ENCODE assay signal across 13 cellular contexts in genomic region chr18:5962362-5962761, GRCh38.
"Had no signal": no experiment of that assay in that cellular context is flagged by ENCODE, and none has a peak within 500 bp of the region (broad histone marks: within the 10 kb centered on the region; RNA-seq: fewer than 3 reads in every experiment).

No MANE protein-coding gene starts in this region.

- H3K36me3 ChIP-seq: spleen, transverse colon had no signal

- H3K4me1 ChIP-seq: spleen had no signal

- H3K9me3 ChIP-seq: spleen, transverse colon had no signal

- H3K36me3 Mint-ChIP-seq: activated CD4-positive, alpha-beta memory T cell treated with anti-CD3 and anti-CD28 coated beads for 36 hours; activated naive CD8-positive, alpha-beta T cell treated with anti-CD3 and anti-CD28 coated beads, Interleukin-2, amount 10 ng/mL, durations not matched to agents 7 days and 5 days had no signal

- ATAC-seq: effector memory CD8-positive, alpha-beta T cell had no signal

- H3K27ac ChIP-seq: spleen, transverse colon had no signal

- DNase-seq: activated CD4-positive, alpha-beta memory T cell treated with anti-CD3 and anti-CD28 coated beads for 36 hours; activated CD4-positive, alpha-beta T cell treated with anti-CD3 and anti-CD28 coated beads for 1 hour; activated gamma-delta T cell treated with Interleukin-2 at 50 U/mL for 16 hours; activated naive CD8-positive, alpha-beta T cell treated with anti-CD3 and anti-CD28 coated beads, Interleukin-2, amount 10 ng/mL, durations not matched to agents 7 days and 5 days; activated T-cell treated with anti-CD3 and anti-CD28 coated beads, Interleukin-2, amount 50 U/mL, for 48 hours; aorta; effector memory CD8-positive, alpha-beta T cell; glutamatergic neuron; spleen; stimulated activated CD4-positive, alpha-beta T cell treated with anti-CD3 and anti-CD28 coated beads, Interleukin-1b, Interleukin-23, amount 100 ng/mL, for 48 hours; stimulated activated naive CD4-positive, alpha-beta T cell; transverse colon had no signal

- H3K4me3 ChIP-seq: spleen, transverse colon had no signal

- H3K27me3 ChIP-seq: spleen, transverse colon had no signal

- H3K27me3 Mint-ChIP-seq: activated CD4-positive, alpha-beta memory T cell treated with anti-CD3 and anti-CD28 coated beads for 36 hours; activated naive CD8-positive, alpha-beta T cell treated with anti-CD3 and anti-CD28 coated beads, Interleukin-2, amount 10 ng/mL, durations not matched to agents 7 days and 5 days; effector memory CD8-positive, alpha-beta T cell had no signal

- FAIRE-seq: islet of Langerhans had no signal

- H3K9me3 Mint-ChIP-seq: activated CD4-positive, alpha-beta memory T cell treated with anti-CD3 and anti-CD28 coated beads for 36 hours; activated naive CD8-positive, alpha-beta T cell treated with anti-CD3 and anti-CD28 coated beads, Interleukin-2, amount 10 ng/mL, durations not matched to agents 7 days and 5 days had no signal

- H3K4me3 Mint-ChIP-seq: activated CD4-positive, alpha-beta memory T cell treated with anti-CD3 and anti-CD28 coated beads for 36 hours; activated naive CD8-positive, alpha-beta T cell treated with anti-CD3 and anti-CD28 coated beads, Interleukin-2, amount 10 ng/mL, durations not matched to agents 7 days and 5 days; effector memory CD8-positive, alpha-beta T cell had no signal

- H3K27ac Mint-ChIP-seq: activated CD4-positive, alpha-beta memory T cell treated with anti-CD3 and anti-CD28 coated beads for 36 hours; activated naive CD8-positive, alpha-beta T cell treated with anti-CD3 and anti-CD28 coated beads, Interleukin-2, amount 10 ng/mL, durations not matched to agents 7 days and 5 days; effector memory CD8-positive, alpha-beta T cell had no signal
